Comparison of ENCODE assay signal across 9 cellular contexts in the genomic region with DNA sequence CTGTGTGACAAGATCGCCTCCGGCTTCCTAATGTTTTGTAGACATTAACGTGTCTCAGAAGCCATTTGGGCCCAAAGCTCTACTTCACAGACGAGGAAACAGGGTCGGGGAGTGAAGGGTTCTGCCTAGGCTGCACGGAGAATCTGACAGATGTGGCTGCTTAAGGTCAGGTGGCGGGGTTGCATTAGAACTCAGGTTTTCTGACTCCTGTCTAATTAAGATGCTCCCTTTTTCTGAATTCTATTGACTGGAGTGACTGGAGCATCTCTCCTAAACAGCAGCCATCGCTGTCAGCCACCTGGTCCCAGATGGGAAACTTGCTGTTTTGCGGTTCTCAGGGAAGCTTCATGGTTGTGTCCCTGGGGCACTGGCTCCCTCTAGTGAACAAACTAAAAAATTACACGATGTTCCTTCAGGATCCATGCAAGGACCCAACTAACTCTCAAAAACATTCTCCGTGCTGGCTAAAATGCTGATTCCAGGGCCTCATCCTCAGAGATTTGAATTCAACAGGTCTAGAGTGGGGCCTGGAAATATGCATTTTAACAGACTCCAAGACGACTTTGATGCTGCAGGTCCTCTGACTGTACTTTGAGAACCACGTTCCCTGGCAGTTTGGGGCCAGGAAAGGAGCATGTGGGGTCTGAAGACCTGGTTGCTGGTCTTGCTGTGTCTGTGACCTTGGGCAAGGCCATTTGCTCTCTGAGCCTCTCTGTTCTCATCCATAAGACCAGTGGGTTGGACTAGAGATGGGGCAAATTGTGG.
DNase-seq lines count a peak whose midpoint lies in the region; ATAC-seq and TF ChIP-seq lines count a peak whose summit lies in the region.
"Had no signal": no experiment of that assay in that cellular context is flagged by ENCODE, and none has a peak within 500 bp of the region (broad histone marks: within the 10 kb centered on the region; RNA-seq: fewer than 3 reads in every experiment).

No MANE protein-coding gene starts in this region.

- H3K36me3 ChIP-seq in mucosa of descending colon (ENCODE audit: low read depth) (no peaks in the 10 kb centered on the region), thoracic aorta (no peaks in the 10 kb centered on the region)

- H3K27me3 ChIP-seq in thoracic aorta (replicated peaks; ENCODE audit: insufficient read depth) = no peaks in the 10 kb centered on the region

- no peak overlapping the region for H3K27ac ChIP-seq in thoracic aorta
- H3K27ac ChIP-seq: epithelial cell of prostate had no signal

- ATAC-seq in mucosa of descending colon = peak; percentile 79
- no peak for ATAC-seq in thoracic aorta (ENCODE audit: insufficient number of reproducible peaks, low FRiP score, low read depth)
- ATAC-seq in GM19455 (IDR thresholded peaks at IDR 0.05; ENCODE audit: unreplicated experiment) = no peak

- no peaks in the 10 kb centered on the region for H3K4me1 Mint-ChIP-seq in activated CD4-positive, alpha-beta memory T cell treated with anti-CD3 and anti-CD28 coated beads for 36 hours (ENCODE audit: low read depth)

- peaks cover 13% of the 10 kb centered on the region for H3K9me3 Mint-ChIP-seq in activated CD4-positive, alpha-beta memory T cell treated with anti-CD3 and anti-CD28 coated beads for 36 hours

- peak; percentile 82 for TF ChIP-seq CTCF in GM12873 (IDR thresholded peaks at IDR 0.05; ENCODE audit: insufficient read depth, low read depth, low read length, missing control alignments)
- TF ChIP-seq CTCF in mucosa of descending colon (IDR thresholded peaks at IDR 0.05) = peak; percentile 57
- TF ChIP-seq CTCF in thoracic aorta (IDR thresholded peaks at IDR 0.05) = peak; percentile 55

- H3K4me1 ChIP-seq in mucosa of descending colon (ENCODE audit: low read depth) (no peaks in the 10 kb centered on the region), thoracic aorta (ENCODE audit: control insufficient read depth in 1 of 2, low read depth in 2 of 2) (no peaks in the 10 kb centered on the region)

- peak; percentile 50 for DNase-seq in A172 (ENCODE audit: low spot score)
- peak; percentile 43 for DNase-seq in NCI-H2227 (lab: John Stamatoyannopoulos, UW; ENCODE audit: unreplicated experiment)
- peak; percentile 47 for DNase-seq in activated CD4-positive, alpha-beta memory T cell treated with anti-CD3 and anti-CD28 coated beads for 36 hours
- peak; percentile 33 to 67 for DNase-seq in erythroblast (lab: John Stamatoyannopoulos, UW)
- DNase-seq in mucosa of descending colon = peak in 2 of 3 donors; percentile 39 to 50
- DNase-seq in thoracic aorta (ENCODE audit: low spot score) = no peak

- no peak overlapping the region for H3K4me3 Mint-ChIP-seq in activated CD4-positive, alpha-beta memory T cell treated with anti-CD3 and anti-CD28 coated beads for 36 hours

- intact Hi-C loops in activated CD4-positive, alpha-beta memory T cell treated with anti-CD3 and anti-CD28 coated beads for 36 hours (cut with micrococcal nuclease) = loop anchor here (1.0 kb wide), 1 partner anchor 195 kb away; no protein-coding TSS in a partner anchor
- intact Hi-C loops in mucosa of descending colon (cut with DNase I, micrococcal nuclease) = loop anchor here (5.0 kb wide), 1 partner anchor 194 kb away; no protein-coding TSS in a partner anchor

- peaks cover 34% of the 10 kb centered on the region for H3K27me3 Mint-ChIP-seq in activated CD4-positive, alpha-beta memory T cell treated with anti-CD3 and anti-CD28 coated beads for 36 hours

- H3K4me3 ChIP-seq in mucosa of descending colon (no peak overlapping the region), thoracic aorta (no peak overlapping the region)

- H3K27ac Mint-ChIP-seq in activated CD4-positive, alpha-beta memory T cell treated with anti-CD3 and anti-CD28 coated beads for 36 hours = no peak overlapping the region

- H3K9me3 ChIP-seq in mucosa of descending colon (peaks cover 4% of the 10 kb centered on the region), thoracic aorta (no peaks in the 10 kb centered on the region)

- no peak for TF ChIP-seq POLR2A in erythroblast (IDR thresholded peaks at IDR 0.05; ENCODE audit: low read length)

- H3K36me3 Mint-ChIP-seq in activated CD4-positive, alpha-beta memory T cell treated with anti-CD3 and anti-CD28 coated beads for 36 hours = peaks cover 8% of the 10 kb centered on the region

- POLR2A ChIA-PET in activated CD4-positive, alpha-beta memory T cell treated with anti-CD3 and anti-CD28 coated beads for 36 hours (lab: Charles Lee) = no interaction called here

- CTCF ChIA-PET in activated CD4-positive, alpha-beta memory T cell treated with anti-CD3 and anti-CD28 coated beads for 36 hours (lab: Charles Lee) = interaction anchor here (0.6 to 8.8 kb wide), 12 partner anchors 9 to 204 kb away, joined by 3 to 190 read pairs (median 3); no protein-coding TSS in a partner anchor
